ENCODE assay signal across 34 cellular contexts in genomic region chr6:169494038-169494437, GRCh38.
"Had no signal": no experiment of that assay in that cellular context is flagged by ENCODE, and none has a peak within 500 bp of the region (broad histone marks: within the 10 kb centered on the region; RNA-seq: fewer than 3 reads in every experiment).

No MANE protein-coding gene starts in this region.

- H3K27me3 ChIP-seq: MG63 had no signal

- DNase-seq: Kasumi-1, MG63, MM.1S, MV-4-11, NCI-H1048, NCI-H1092, NCI-H1092 treated with DMSO at 0.1 percent for 48 hours, NCI-H1105, NCI-H1105 treated with DMSO at 0.1 percent for 48 hours, NCI-H1417, NCI-H1417 treated with DMSO at 0.1 percent for 48 hours, NCI-H1436, NCI-H1436 treated with DMSO at 0.1 percent for 48 hours, NCI-H146, NCI-H1694, NCI-H1694 treated with DMSO at 0.1 percent for 48 hours, NCI-H187, NCI-H187 treated with DMSO at 0.1 percent for 48 hours, NCI-H1930, NCI-H2029, NCI-H2081, NCI-H2081 treated with DMSO at 0.1 percent for 48 hours, NCI-H2107, NCI-H2171, NCI-H2227 treated with DMSO at 0.1 percent for 48 hours, NCI-H226, NCI-H345, NCI-H446, NCI-H446 treated with DMSO at 0.1 percent for 48 hours, NCI-H510A, NCI-H510A treated with DMSO at 0.1 percent for 48 hours, NCI-H524, NCI-H524 treated with DMSO at 0.1 percent for 48 hours, NCI-H526 had no signal

- H3K36me3 ChIP-seq: MG63 had no signal

- H3K4me3 ChIP-seq: MG63 had no signal
